Comparison of ENCODE assay signal across 26 cellular contexts in the genomic region with DNA sequence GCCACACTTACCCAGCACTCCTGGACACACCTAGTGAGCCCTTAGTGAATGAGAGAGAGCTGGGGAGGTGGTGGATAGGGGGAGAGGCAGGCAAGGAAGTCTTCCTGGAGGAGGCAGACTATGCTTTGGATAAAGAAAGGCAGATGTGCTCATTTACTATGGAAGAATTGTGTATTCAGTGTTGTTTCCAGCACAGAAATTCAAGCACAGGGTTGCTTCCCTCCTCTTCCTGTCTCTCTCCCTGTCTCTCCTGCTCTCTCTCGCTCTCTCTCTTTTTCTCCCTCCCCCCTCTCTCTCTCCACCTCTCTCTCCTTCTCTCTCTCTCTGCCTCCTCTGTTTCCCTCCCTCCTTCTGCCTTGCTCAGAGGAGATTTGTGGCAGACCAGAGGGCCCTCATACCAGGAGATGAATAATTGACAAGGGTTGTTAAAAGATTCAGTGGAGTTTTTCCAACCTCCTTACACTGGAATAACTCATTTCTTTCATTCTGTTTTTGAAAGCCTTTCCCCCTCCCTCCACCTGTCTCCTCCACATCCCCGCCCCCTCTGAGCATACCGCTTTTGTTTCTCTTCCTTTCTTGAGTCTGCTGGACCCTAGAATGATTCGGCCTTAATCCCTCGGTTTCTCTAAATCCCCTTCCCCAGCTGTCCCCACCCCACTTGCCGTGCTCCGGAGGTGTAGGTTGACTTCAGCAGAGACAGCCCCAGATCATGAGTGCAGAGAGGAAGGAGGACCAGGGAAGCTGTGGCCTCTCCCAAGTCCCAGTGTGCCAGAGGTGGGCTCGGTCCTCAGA.
A peak's percentile ranks its signal among the peaks of the same experiment; 100 is the strongest.
DNase-seq lines count a peak whose midpoint lies in the region; ATAC-seq and TF ChIP-seq lines count a peak whose summit lies in the region.
"Had no signal": no experiment of that assay in that cellular context is flagged by ENCODE, and none has a peak within 500 bp of the region (broad histone marks: within the 10 kb centered on the region; RNA-seq: fewer than 3 reads in every experiment).

No MANE protein-coding gene starts in this region.

- DNase-seq in H7 (peak; percentile 71), NCI-H82 treated with DMSO at 0.1 percent for 48 hours (lab: John Stamatoyannopoulos, UW; ENCODE audit: unreplicated experiment) (peak; percentile 92), mesenchymal stem cell (no peak), neuronal stem cell (ENCODE audit: low spot score) (no peak), heart right ventricle (no peak), type B pancreatic cell (ENCODE audit: extremely low spot score, unreplicated experiment) (no peak), ascending aorta (ENCODE audit: low spot score in 2 of 2) (no peak)
- DNase-seq: AML-193; CD4-positive, alpha-beta T cell; DMS53; GM23248; HCEC 1CT; NCI-H1048; NCI-H1417; NCI-H1694; NCI-H2029 treated with DMSO at 0.1 percent for 48 hours; NCI-H2171; NCI-H226; NCI-H510A treated with DMSO at 0.1 percent for 48 hours; NCI-H774; SHP77 treated with DMSO at 0.1 percent for 48 hours had no signal

- TF ChIP-seq CTCF in heart right ventricle (IDR thresholded peaks at IDR 0.05) (no peak), type B pancreatic cell (conservative IDR thresholded peaks at IDR 0.05) (no peak), ascending aorta (IDR thresholded peaks at IDR 0.05) (no peak)

- H2BK15ac ChIP-seq in mesenchymal stem cell (ENCODE audit: low read depth, poor library complexity, severe bottlenecking) (no peak overlapping the region), neuronal stem cell (ENCODE audit: low read length) (peak overlapping the region; percentile 80)

- H3K9me3 Mint-ChIP-seq in type B pancreatic cell, result no peaks in the 10 kb centered on the region
- H3K9me3 Mint-ChIP-seq: CD4-positive, alpha-beta T cell had no signal

- H3K4me3 ChIP-seq in H7 (ENCODE audit: insufficient read depth, low read depth, low read length) (no peak overlapping the region), mesenchymal stem cell (ENCODE audit: insufficient read depth in 1 of 2, low read depth in 1 of 2, low read length in 2 of 2) (no peak overlapping the region), neuronal stem cell (ENCODE audit: low read length in 2 of 2) (no peak overlapping the region), heart right ventricle (no peak overlapping the region), ascending aorta (no peak overlapping the region)
- H3K4me3 ChIP-seq: BLaER1 treated with 17β-estradiol and CSF1 and Interleukin-3, amounts not matched to agents 10 nM and 100 nM; GM23248 had no signal

- H3K79me1 ChIP-seq in mesenchymal stem cell (replicated peaks; ENCODE audit: low read length, poor library complexity, severe bottlenecking), result no peaks in the 10 kb centered on the region
- H3K79me1 ChIP-seq in neuronal stem cell (ENCODE audit: low read depth, low read length), result no peaks in the 10 kb centered on the region

- H3K36me3 ChIP-seq in H7 (replicated peaks; ENCODE audit: control insufficient read depth, insufficient read depth, low read length), result no peaks in the 10 kb centered on the region
- H3K36me3 ChIP-seq in mesenchymal stem cell (ENCODE audit: control insufficient read depth in 1 of 2, insufficient read depth in 2 of 2, low read depth in 1 of 2, low read length in 2 of 2), result no peaks in the 10 kb centered on the region
- no peaks in the 10 kb centered on the region for H3K36me3 ChIP-seq in neuronal stem cell (replicated peaks in 1 of 2; ENCODE audit: control insufficient read depth in 2 of 2, insufficient read depth in 2 of 2, low read length in 2 of 2)
- H3K36me3 ChIP-seq in heart right ventricle, result no peaks in the 10 kb centered on the region
- H3K36me3 ChIP-seq in ascending aorta, result no peaks in the 10 kb centered on the region
- H3K36me3 ChIP-seq: BLaER1 treated with 17β-estradiol and CSF1 and Interleukin-3, amounts not matched to agents 10 nM and 100 nM had no signal

- H4K8ac ChIP-seq in mesenchymal stem cell (ENCODE audit: low read length), result no peak overlapping the region
- no peak overlapping the region for H4K8ac ChIP-seq in neuronal stem cell (ENCODE audit: low read depth, low read length)

- WGBS in mesenchymal stem cell, result 49% methylated on average over 8 of the region's 8 CpGs
- no CpG with 5 or more reads among the region's 8 CpGs for WGBS in neuronal stem cell (ENCODE audit: extremely low coverage in 2 of 2, insufficient read length in 2 of 2, insufficient replicate concordance in 1 of 2), 2 donors
- WGBS in heart right ventricle, 2 donors, result 72 to 83% methylated on average over 8 of the region's 8 CpGs

- no peak overlapping the region for H2BK5ac ChIP-seq in mesenchymal stem cell (ENCODE audit: low read depth, low read length, poor library complexity, severe bottlenecking)
- no peak overlapping the region for H2BK5ac ChIP-seq in neuronal stem cell (ENCODE audit: low read length)

- H2AFZ ChIP-seq in mesenchymal stem cell (ENCODE audit: low read depth, low read length) (no peak overlapping the region), neuronal stem cell (ENCODE audit: low read length) (no peak overlapping the region)
- H2AFZ ChIP-seq: GM23248 had no signal

- no peaks in the 10 kb centered on the region for H3K36me3 Mint-ChIP-seq in type B pancreatic cell
- H3K36me3 Mint-ChIP-seq: IgD-negative memory B cell had no signal

- H4K91ac ChIP-seq in mesenchymal stem cell (ENCODE audit: low read length), result no peak overlapping the region
- peak overlapping the region; percentile 23 for H4K91ac ChIP-seq in neuronal stem cell (ENCODE audit: low read depth, low read length, poor library complexity)

- H3K4me2 ChIP-seq in mesenchymal stem cell (ENCODE audit: low read length, poor library complexity, severe bottlenecking) (peak overlapping the region; percentile 14), neuronal stem cell (ENCODE audit: insufficient read depth, low read length, poor library complexity, severe bottlenecking) (peak overlapping the region; percentile 43)
- H3K4me2 ChIP-seq: BLaER1 treated with 17β-estradiol and CSF1 and Interleukin-3, amounts not matched to agents 10 nM and 100 nM had no signal

- H2BK120ac ChIP-seq in mesenchymal stem cell (ENCODE audit: low read depth, low read length) (no peak overlapping the region), neuronal stem cell (ENCODE audit: low read depth, low read length) (peak overlapping the region; percentile 76)

- no peak overlapping the region for H3K27ac Mint-ChIP-seq in type B pancreatic cell
- H3K27ac Mint-ChIP-seq: CD4-positive, alpha-beta T cell had no signal

- H3K4me1 ChIP-seq in mesenchymal stem cell (ENCODE audit: control insufficient read depth, insufficient read depth, low read depth, low read length) (peaks cover 13% of the 10 kb centered on the region), neuronal stem cell (ENCODE audit: control insufficient read depth in 2 of 2, insufficient read depth in 1 of 2, low read depth in 1 of 2, low read length in 2 of 2) (peaks cover 45 to 48% of the 10 kb centered on the region in 2 donors), heart right ventricle (peaks cover 0 to 6% (median 0%) of the 10 kb centered on the region in 9 donors), ascending aorta (no peaks in the 10 kb centered on the region)
- H3K4me1 ChIP-seq: BLaER1 treated with 17β-estradiol and CSF1 and Interleukin-3, amounts not matched to agents 10 nM and 100 nM had no signal

- H2BK12ac ChIP-seq in mesenchymal stem cell (ENCODE audit: low read length in 2 of 2) (no peak overlapping the region), neuronal stem cell (ENCODE audit: low read length) (peak overlapping the region; percentile 95)

- no peak overlapping the region for H3K18ac ChIP-seq in mesenchymal stem cell (ENCODE audit: low read depth in 1 of 2, low read length in 2 of 2)
- peak overlapping the region; percentile 96 for H3K18ac ChIP-seq in neuronal stem cell (ENCODE audit: low read length)

- intact Hi-C loops in heart right ventricle (cut with DNase I) (loop anchor here in 7 of 10 donors (2.0 to 10.0 kb wide), 6 partner anchors 49 to 327 kb away; a partner anchor contains a TSS), ascending aorta (cut with DNase I) (no loop called here)

- H2AK5ac ChIP-seq in mesenchymal stem cell (ENCODE audit: low read length, severe bottlenecking) (peak overlapping the region; percentile 11), neuronal stem cell (ENCODE audit: low read depth, low read length) (peak overlapping the region; percentile 93)

- H3K9me3 ChIP-seq in mesenchymal stem cell (ENCODE audit: control insufficient read depth, low read length) (no peaks in the 10 kb centered on the region), neuronal stem cell (replicated peaks in 1 of 2; ENCODE audit: control insufficient read depth in 2 of 2, insufficient read depth in 1 of 2, low read depth in 1 of 2, low read length in 2 of 2) (no peaks in the 10 kb centered on the region), heart right ventricle (no peaks in the 10 kb centered on the region), ascending aorta (no peaks in the 10 kb centered on the region)
- H3K9me3 ChIP-seq: BLaER1 treated with 17β-estradiol and CSF1 and Interleukin-3, amounts not matched to agents 10 nM and 100 nM had no signal

- no peak overlapping the region for H3K14ac ChIP-seq in mesenchymal stem cell (ENCODE audit: low read length in 2 of 2)
- H3K14ac ChIP-seq in neuronal stem cell (ENCODE audit: low read length), result peak overlapping the region; percentile 9

- H3K9ac ChIP-seq in mesenchymal stem cell (ENCODE audit: low read length) (no peak overlapping the region), neuronal stem cell (ENCODE audit: low read depth, low read length, poor library complexity) (peak overlapping the region; percentile 70)
- H3K9ac ChIP-seq: BLaER1 treated with 17β-estradiol and CSF1 and Interleukin-3, amounts not matched to agents 10 nM and 100 nM; GM23248 had no signal

- H3K23ac ChIP-seq in mesenchymal stem cell (ENCODE audit: low read length in 2 of 2), result no peak overlapping the region
- peak overlapping the region; percentile 46 for H3K23ac ChIP-seq in neuronal stem cell (ENCODE audit: low read depth, low read length, poor library complexity)

- no peak overlapping the region for H3K4me3 Mint-ChIP-seq in type B pancreatic cell
- H3K4me3 Mint-ChIP-seq: CD4-positive, alpha-beta T cell; IgD-negative memory B cell had no signal

- H3K27ac ChIP-seq in mesenchymal stem cell (ENCODE audit: low read length, poor library complexity, severe bottlenecking) (no peak overlapping the region), neuronal stem cell (replicated peaks; ENCODE audit: low read length) (peak overlapping the region; percentile 43), heart right ventricle (no peak overlapping the region), ascending aorta (no peak overlapping the region)
- H3K27ac ChIP-seq: BLaER1 treated with 17β-estradiol and CSF1 and Interleukin-3, amounts not matched to agents 10 nM and 100 nM; GM23248; HL-60; RWPE1 had no signal

- H3K4ac ChIP-seq in mesenchymal stem cell (ENCODE audit: low read depth in 1 of 2, low read length in 2 of 2) (no peak overlapping the region), neuronal stem cell (ENCODE audit: low read length) (no peak overlapping the region)

- H3K27me3 Mint-ChIP-seq in type B pancreatic cell, result peaks cover 74% of the 10 kb centered on the region

- H3K27me3 ChIP-seq in H7 (ENCODE audit: control insufficient read depth, insufficient read depth, low read length) (peaks cover 24% of the 10 kb centered on the region), mesenchymal stem cell (ENCODE audit: control insufficient read depth in 1 of 2, insufficient read depth in 1 of 2, low read length in 2 of 2) (peaks cover 75 to 96% of the 10 kb centered on the region in 2 experiments), neuronal stem cell (ENCODE audit: control insufficient read depth in 3 of 3, insufficient read depth in 3 of 3, low read depth in 1 of 3, low read length in 3 of 3) (peaks cover 0 to 16% (median 2%) of the 10 kb centered on the region in 3 experiments), heart right ventricle (peaks cover 0 to 66% (median 25%) of the 10 kb centered on the region in 7 donors), ascending aorta (no peaks in the 10 kb centered on the region)

- peaks cover 61% of the 10 kb centered on the region for H3K4me1 Mint-ChIP-seq in type B pancreatic cell (ENCODE audit: unreplicated experiment)

- ATAC-seq in heart right ventricle, result no peak
- no peak for ATAC-seq in HG02938 (IDR thresholded peaks at IDR 0.05; ENCODE audit: unreplicated experiment)

Comparison
In these comparisons a context has a peak if more than half of its experiments do, and no peak if none do; other contexts are left out.
1. DNase-seq: peak in H7 (single experiment) and NCI-H82 treated with DMSO at 0.1 percent for 48 hours (single experiment); none in mesenchymal stem cell (single experiment), neuronal stem cell (single experiment), heart right ventricle (0 of 2), type B pancreatic cell (single experiment) and ascending aorta (0 of 2).